12 cellular contexts compared by ENCODE assay signal in the genomic region with DNA sequence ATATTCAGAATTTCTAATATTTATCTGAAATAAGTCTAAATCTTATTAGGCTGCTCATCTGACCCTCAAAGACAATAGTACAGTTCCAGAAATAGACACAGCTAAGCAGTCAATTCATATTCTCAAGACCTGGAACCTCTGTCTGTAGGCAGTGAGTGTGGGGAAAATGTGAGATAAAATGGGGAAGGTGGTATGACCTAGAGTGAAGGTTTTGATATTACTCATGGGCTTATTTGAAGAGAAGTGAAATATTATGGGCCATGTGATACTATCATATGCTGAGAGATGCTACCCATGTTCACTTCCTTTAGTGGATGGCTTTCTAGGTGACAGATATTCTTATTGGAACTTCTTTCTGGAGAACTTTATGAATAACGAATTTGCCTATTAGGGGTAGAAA. TPM values are rescaled to one million over a fixed set of nuclear protein-coding genes. Genes with fewer than 3 reads are reported as not detected.
DNase-seq lines count a peak whose midpoint lies in the region; ATAC-seq, FAIRE-seq and TF ChIP-seq lines count a peak whose summit lies in the region.
"Had no signal": no experiment of that assay in that cellular context is flagged by ENCODE, and none has a peak within 500 bp of the region (broad histone marks: within the 10 kb centered on the region; RNA-seq: fewer than 3 reads in every experiment).

No MANE protein-coding gene starts in this region.

- H3K9me3 Mint-ChIP-seq in activated T-helper 17 cell treated with anti-CD3 and anti-CD28 coated beads, Interleukin-2, amount 50 U/mL, for 72 hours: no peaks in the 10 kb centered on the region

- peak overlapping the region; percentile 98 for H3K27ac Mint-ChIP-seq in activated T-helper 17 cell treated with anti-CD3 and anti-CD28 coated beads, Interleukin-2, amount 50 U/mL, for 72 hours

- H3K4me1 Mint-ChIP-seq in activated T-helper 17 cell treated with anti-CD3 and anti-CD28 coated beads, Interleukin-2, amount 50 U/mL, for 72 hours: peaks cover 63% of the 10 kb centered on the region

- peak; percentile 73 for ATAC-seq in GM19452 (IDR thresholded peaks at IDR 0.05; ENCODE audit: unreplicated experiment)
- peak; percentile 75 for ATAC-seq in HG03135 (IDR thresholded peaks at IDR 0.05; ENCODE audit: unreplicated experiment)
- ATAC-seq in activated T-helper 17 cell treated with anti-CD3 and anti-CD28 coated beads, Interleukin-2, amount 50 U/mL, for 72 hours (replicated peaks): peak; percentile 65

- H3K4me3 Mint-ChIP-seq in activated T-helper 17 cell treated with anti-CD3 and anti-CD28 coated beads, Interleukin-2, amount 50 U/mL, for 72 hours: peak overlapping the region; percentile 84

- H3K27me3 Mint-ChIP-seq in activated T-helper 17 cell treated with anti-CD3 and anti-CD28 coated beads, Interleukin-2, amount 50 U/mL, for 72 hours: no peaks in the 10 kb centered on the region

- peaks cover 85% of the 10 kb centered on the region for H3K36me3 Mint-ChIP-seq in activated T-helper 17 cell treated with anti-CD3 and anti-CD28 coated beads, Interleukin-2, amount 50 U/mL, for 72 hours (ENCODE audit: low read depth)

- FAIRE-seq in GM12891 (lab: Jason Lieb, UNC): no peak

- no peak for TF ChIP-seq POLR2A in GM12891 (IDR thresholded peaks at IDR 0.05; ENCODE audit: low read depth, low read length)

- DNase-seq in GM12891 (ENCODE audit: insufficient read length, low spot score) (no peak), kidney glomerular epithelial cell (lab: John Stamatoyannopoulos, UW) (no peak), ecto neural progenitor cell (ENCODE audit: low spot score) (no peak), GF-D8 (lab: John Stamatoyannopoulos, UW) (no peak), SKM-1 treated with dmso at 0.1 percent for 144 hours (lab: John Stamatoyannopoulos, UW; ENCODE audit: unreplicated experiment) (no peak)
- DNase-seq: activated CD8-positive, alpha-beta memory T cell treated with anti-CD3 and anti-CD28 coated beads, Interleukin-2, amount 50 U/mL, for 4 hours; NCI-H187 treated with DMSO at 0.1 percent for 48 hours; ovary; testis had no signal

TF ChIP-seq in GM12891, 5 proteins besides CTCF, POLR2A, EP300 and RAD21:
- TF ChIP-seq PAX5 (IDR thresholded peaks at IDR 0.05; ENCODE audit: insufficient read depth, low read length, severe bottlenecking) (no peak), TAF1 (IDR thresholded peaks at IDR 0.05; ENCODE audit: low read depth, low read length) (no peak), POU2F2 (IDR thresholded peaks at IDR 0.05; ENCODE audit: low read depth, low read length) (0 out of 2 replicates have a peak, but pooled peaks have one; percentile 23), POLR2AphosphoS5 (IDR thresholded peaks at IDR 0.05; ENCODE audit: low read depth, low read length) (no peak), SPI1 (IDR thresholded peaks at IDR 0.05; ENCODE audit: low read depth, low read length) (peak; percentile 71)
TF ChIP-seq in GM12891: peak in this region for 2.

RNA-seq across cellular contexts. Expression of a gene that starts 33.5 kb away (rescaled TPM):
- polyA plus RNA-seq in GM12891 (2012; ENCODE audit: low read depth, missing spikeins): 0.08 TPM
- total RNA-seq in activated T-helper 17 cell treated with anti-CD3 and anti-CD28 coated beads, Interleukin-2, amount 50 U/mL, for 72 hours: 10 to 100 TPM; 51.2 to 63.2 TPM
